In genomic region chr2:206028101-206028500, GRCh38 we compare ENCODE assay signal across 18 cellular contexts. TPM values are rescaled to one million over a fixed set of nuclear protein-coding genes. Genes with fewer than 3 reads are reported as not detected.
DNase-seq lines count a peak whose midpoint lies in the region; ATAC-seq and TF ChIP-seq lines count a peak whose summit lies in the region.
"Had no signal": no experiment of that assay in that cellular context is flagged by ENCODE, and none has a peak within 500 bp of the region (broad histone marks: within the 10 kb centered on the region; RNA-seq: fewer than 3 reads in every experiment).

No MANE protein-coding gene starts in this region.

- H3K18ac ChIP-seq in H9 (ENCODE audit: insufficient read length, low read depth, low read length) (no peak overlapping the region), trophoblast cell (ENCODE audit: low read length) (no peak overlapping the region)

- peaks cover 0 to 7% of the 10 kb centered on the region in 2 experiments; a peak in 1 of 5 replicates for H3K9me3 Mint-ChIP-seq in H9
- peaks cover 16% of the 10 kb centered on the region for H3K9me3 Mint-ChIP-seq in activated T-helper 2 cell treated with anti-CD3 and anti-CD28 coated beads, Interferon-gamma antibody, Interleukin-2, Interleukin-4, amounts not matched to agents 10 μg/mL and 5 μg/mL and 100 μg/mL, durations not matched to agents 14 hours and 24 hours and 36 hours
- H3K9me3 Mint-ChIP-seq: CD8-positive, alpha-beta T cell had no signal

- H3K27me3 ChIP-seq in H9 (ENCODE audit: insufficient read depth, low read length) (no peaks in the 10 kb centered on the region), trophoblast cell (ENCODE audit: insufficient read depth, low read length) (no peaks in the 10 kb centered on the region)
- H3K27me3 ChIP-seq: BLaER1 treated with 17β-estradiol and CSF1 and Interleukin-3, amounts not matched to agents 10 nM and 100 nM had no signal

- no peak overlapping the region for H2BK15ac ChIP-seq in H9 (ENCODE audit: low read depth, low read length)

- no peak overlapping the region for H3K4me3 ChIP-seq in trophoblast cell (ENCODE audit: low read depth, low read length)
- H3K4me3 ChIP-seq: BLaER1 treated with 17β-estradiol and CSF1 and Interleukin-3, amounts not matched to agents 10 nM and 100 nM; HAP-1; K562 had no signal

- H3K36me3 Mint-ChIP-seq in H9 (ENCODE audit: insufficient read depth in 1 of 3, low read depth in 3 of 3) = peaks cover 19 to 49% (median 21%) of the 10 kb centered on the region in 3 experiments; a peak in 6 of 7 replicates
- H3K36me3 Mint-ChIP-seq in activated T-helper 2 cell treated with anti-CD3 and anti-CD28 coated beads, Interferon-gamma antibody, Interleukin-2, Interleukin-4, amounts not matched to agents 10 μg/mL and 5 μg/mL and 100 μg/mL, durations not matched to agents 14 hours and 24 hours and 36 hours (ENCODE audit: low read depth) = peaks cover 49% of the 10 kb centered on the region

- ATAC-seq in HG03025 (IDR thresholded peaks at IDR 0.05; ENCODE audit: low FRiP score, unreplicated experiment) = no peak
- ATAC-seq: CD8-positive, alpha-beta T cell; K562 had no signal

- H3T11ph ChIP-seq in H9 (ENCODE audit: low read length) = no peak overlapping the region

- DNase-seq in H9 (no peak), glomerular visceral epithelial cell (ENCODE audit: extremely low spot score) (peak; percentile 9), trophoblast cell (peak; percentile 64 to 71), islet precursor cell (no peak), NOMO-1 treated with dmso at 0.1 percent for 144 hours (lab: John Stamatoyannopoulos, UW; ENCODE audit: unreplicated experiment) (no peak)
- DNase-seq in activated T-helper 2 cell treated with anti-CD3 and anti-CD28 coated beads, Interferon-gamma antibody, Interleukin-2, Interleukin-4, amounts not matched to agents 10 μg/mL and 5 μg/mL and 100 μg/mL, durations not matched to agents 14 hours and 24 hours and 36 hours (ENCODE audit: low spot score) = no peak
- DNase-seq in activated CD4-positive, alpha-beta T cell treated with anti-CD3 and anti-CD28 coated beads, Interleukin-2, amount 50 U/mL, for 48 hours = no peak
- DNase-seq: CD8-positive, alpha-beta T cell; NCI-H1105; NCI-H510A; NCI-H748 treated with DMSO at 0.1 percent for 48 hours; NK-92 treated with Interleukin-12 subunit alpha and Interleukin-12 subunit beta, amount 100 ng/mL, for 24 hours; OCI-M1; Right ventricle myocardium superior had no signal

- WGBS in H9 (ENCODE audit: extremely low coverage, insufficient read length, low lambda C conversion rate) = no CpG with 5 or more reads among the region's 10 CpGs
- no CpG with 5 or more reads among the region's 10 CpGs for WGBS in trophoblast cell (ENCODE audit: extremely low coverage, insufficient coverage, insufficient read length)

- no peak overlapping the region for H3K4me3 Mint-ChIP-seq in H9
- no peak overlapping the region for H3K4me3 Mint-ChIP-seq in activated T-helper 2 cell treated with anti-CD3 and anti-CD28 coated beads, Interferon-gamma antibody, Interleukin-2, Interleukin-4, amounts not matched to agents 10 μg/mL and 5 μg/mL and 100 μg/mL, durations not matched to agents 14 hours and 24 hours and 36 hours (ENCODE audit: low read depth)
- H3K4me3 Mint-ChIP-seq: CD8-positive, alpha-beta T cell had no signal

- H3K4me2 ChIP-seq in H9 (ENCODE audit: insufficient read depth, insufficient read length, low read length) (no peak overlapping the region), trophoblast cell (ENCODE audit: low read length) (no peak overlapping the region)
- H3K4me2 ChIP-seq: BLaER1 treated with 17β-estradiol and CSF1 and Interleukin-3, amounts not matched to agents 10 nM and 100 nM had no signal

- H3K4ac ChIP-seq in H9 (ENCODE audit: low read depth, low read length) = no peak overlapping the region
- H3K4ac ChIP-seq in trophoblast cell (ENCODE audit: low read depth, low read length) = no peak overlapping the region

- no peaks in the 10 kb centered on the region for H3K27me3 Mint-ChIP-seq in H9 (ENCODE audit: low read depth)
- H3K27me3 Mint-ChIP-seq in activated T-helper 2 cell treated with anti-CD3 and anti-CD28 coated beads, Interferon-gamma antibody, Interleukin-2, Interleukin-4, amounts not matched to agents 10 μg/mL and 5 μg/mL and 100 μg/mL, durations not matched to agents 14 hours and 24 hours and 36 hours (ENCODE audit: low read depth) = no peaks in the 10 kb centered on the region

- H3K4me1 Mint-ChIP-seq in H9 = peaks cover 28 to 33% of the 10 kb centered on the region in 2 experiments
- H3K4me1 Mint-ChIP-seq in activated T-helper 2 cell treated with anti-CD3 and anti-CD28 coated beads, Interferon-gamma antibody, Interleukin-2, Interleukin-4, amounts not matched to agents 10 μg/mL and 5 μg/mL and 100 μg/mL, durations not matched to agents 14 hours and 24 hours and 36 hours (ENCODE audit: low read depth) = peaks cover 36% of the 10 kb centered on the region

- H4K12ac ChIP-seq in trophoblast cell (ENCODE audit: low read depth, low read length) = no peak overlapping the region

- H3K36me3 ChIP-seq in trophoblast cell (ENCODE audit: control insufficient read depth in 1 of 2, insufficient read depth in 2 of 2, low read length in 2 of 2) = peaks cover 3 to 10% of the 10 kb centered on the region in 2 experiments
- H3K36me3 ChIP-seq: HAP-1 had no signal

- H3K56ac ChIP-seq in H9 (ENCODE audit: insufficient read length, low read depth, low read length) = no peak overlapping the region

- no peak overlapping the region for H2AFZ ChIP-seq in H9 (ENCODE audit: low read length)
- no peak overlapping the region for H2AFZ ChIP-seq in trophoblast cell (ENCODE audit: insufficient read depth, low read length, poor library complexity)

- H3K14ac ChIP-seq in H9 (ENCODE audit: insufficient read depth, low read length) (no peak overlapping the region), trophoblast cell (ENCODE audit: low read length) (no peak overlapping the region)

- no peaks in the 10 kb centered on the region; the same call in 1 of the 2 replicates for H3K79me2 ChIP-seq in H9 (ENCODE audit: insufficient read depth, low read length)
- H3K79me2 ChIP-seq in trophoblast cell (ENCODE audit: control insufficient read depth, insufficient read depth, low read length, poor library complexity) = no peaks in the 10 kb centered on the region

- H4K5ac ChIP-seq in H9 (ENCODE audit: insufficient read length, low read depth, low read length) = no peak overlapping the region

- H3K9ac ChIP-seq in H9 (ENCODE audit: extremely low read depth, insufficient read length, low read length) (no peak overlapping the region), trophoblast cell (ENCODE audit: low read length) (no peak overlapping the region)
- H3K9ac ChIP-seq: BLaER1 treated with 17β-estradiol and CSF1 and Interleukin-3, amounts not matched to agents 10 nM and 100 nM had no signal

- no peak overlapping the region for H2BK20ac ChIP-seq in H9 (ENCODE audit: low read depth, low read length, poor library complexity, severe bottlenecking)

- H3K23ac ChIP-seq in H9 (ENCODE audit: insufficient read length, low read depth, low read length) = no peak overlapping the region
- no peak overlapping the region for H3K23ac ChIP-seq in trophoblast cell (ENCODE audit: low read length)

- H3K79me1 ChIP-seq in H9 (ENCODE audit: insufficient read depth, low read depth, low read length, poor library complexity, severe bottlenecking) (peaks cover 2% of the 10 kb centered on the region), trophoblast cell (ENCODE audit: low read length) (no peaks in the 10 kb centered on the region)

- H3K27ac ChIP-seq in H9 (ENCODE audit: insufficient read length, low read depth, low read length) (no peak overlapping the region), trophoblast cell (ENCODE audit: low read depth, low read length) (no peak overlapping the region)
- H3K27ac ChIP-seq: BLaER1 treated with 17β-estradiol and CSF1 and Interleukin-3, amounts not matched to agents 10 nM and 100 nM had no signal

- intact Hi-C loops in activated T-helper 2 cell treated with anti-CD3 and anti-CD28 coated beads, Interferon-gamma antibody, Interleukin-2, Interleukin-4, amounts not matched to agents 10 μg/mL and 5 μg/mL and 100 μg/mL, durations not matched to agents 14 hours and 24 hours and 36 hours (cut with micrococcal nuclease) = no loop called here

- TF ChIP-seq CTCF in H9 (conservative IDR thresholded peaks at IDR 0.05) = no peak

- H2AK5ac ChIP-seq in H9 (ENCODE audit: insufficient read length, low read length) = no peak overlapping the region
- H2AK5ac ChIP-seq in trophoblast cell (ENCODE audit: low read length) = no peak overlapping the region

- H3K27ac Mint-ChIP-seq in H9 = peak overlapping the region in 2 of 3 experiments; percentile 34 to 49; a peak in 4 of 7 replicates
- H3K27ac Mint-ChIP-seq in activated T-helper 2 cell treated with anti-CD3 and anti-CD28 coated beads, Interferon-gamma antibody, Interleukin-2, Interleukin-4, amounts not matched to agents 10 μg/mL and 5 μg/mL and 100 μg/mL, durations not matched to agents 14 hours and 24 hours and 36 hours = peak overlapping the region; percentile 16
- H3K27ac Mint-ChIP-seq: CD8-positive, alpha-beta T cell had no signal

- H3K4me1 ChIP-seq in H9 (ENCODE audit: insufficient read depth, low read length) (no peaks in the 10 kb centered on the region), trophoblast cell (ENCODE audit: control insufficient read depth in 1 of 2, insufficient read depth in 2 of 2, low read length in 2 of 2) (no peaks in the 10 kb centered on the region)
- H3K4me1 ChIP-seq: HAP-1 had no signal

- H4K8ac ChIP-seq in H9 (replicated peaks; ENCODE audit: insufficient read length, low read depth, low read length) (no peak overlapping the region), trophoblast cell (ENCODE audit: low read depth, low read length) (no peak overlapping the region)

- H3K9me3 ChIP-seq in H9 (ENCODE audit: control insufficient read depth, low read depth, low read length) (no peaks in the 10 kb centered on the region), trophoblast cell (ENCODE audit: insufficient read depth, low read depth, low read length) (no peaks in the 10 kb centered on the region)
- H3K9me3 ChIP-seq: HAP-1 had no signal

- H2BK120ac ChIP-seq in H9 (ENCODE audit: low read depth, low read length, poor library complexity, severe bottlenecking) (no peak overlapping the region), trophoblast cell (ENCODE audit: insufficient read depth, low read length, poor library complexity) (no peak overlapping the region)

- no peak overlapping the region for H4K91ac ChIP-seq in H9 (ENCODE audit: insufficient read length, low read depth, low read length)
- H4K91ac ChIP-seq in trophoblast cell (ENCODE audit: low read depth, low read length) = no peak overlapping the region

- H2BK5ac ChIP-seq in H9 (ENCODE audit: insufficient read length, low read length) = no peak overlapping the region
- H2BK5ac ChIP-seq in trophoblast cell (ENCODE audit: low read depth, low read length, poor library complexity) = no peak overlapping the region

- no peaks in the 10 kb centered on the region for H4K20me1 ChIP-seq in H9 (ENCODE audit: control insufficient read depth, insufficient read depth, insufficient read length)

- no peaks in the 10 kb centered on the region for H3K23me2 ChIP-seq in H9 (ENCODE audit: insufficient read length, low read depth, low read length, poor library complexity, severe bottlenecking)

- no peak overlapping the region for H2BK12ac ChIP-seq in H9 (ENCODE audit: insufficient read length, low read depth, low read length)
- H2BK12ac ChIP-seq in trophoblast cell (ENCODE audit: low read length) = no peak overlapping the region

RNA-seq across cellular contexts. Expression of gene INO80D, which starts 57.9 kb away (rescaled TPM):
- 45.7 and 46.0 TPM in 2 replicates for total RNA-seq in H9 (2021)
- 21.9 and 26.0 TPM in 2 replicates for total RNA-seq in activated T-helper 2 cell treated with anti-CD3 and anti-CD28 coated beads, Interferon-gamma antibody, Interleukin-2, Interleukin-4, amounts not matched to agents 10 μg/mL and 5 μg/mL and 100 μg/mL, durations not matched to agents 14 hours and 24 hours and 36 hours
- polyA plus RNA-seq in trophoblast cell (2013) = 4.9 and 5.7 TPM in 2 replicates

Comparison
In these comparisons a context has a peak if more than half of its experiments do, and no peak if none do; other contexts are left out.
1. DNase-seq: peak in glomerular visceral epithelial cell (single experiment) and trophoblast cell (2 of 2); none in H9 (single experiment), activated T-helper 2 cell treated with anti-CD3 and anti-CD28 coated beads, Interferon-gamma antibody, Interleukin-2, Interleukin-4, amounts not matched to agents 10 μg/mL and 5 μg/mL and 100 μg/mL, durations not matched to agents 14 hours and 24 hours and 36 hours (single experiment), activated CD4-positive, alpha-beta T cell treated with anti-CD3 and anti-CD28 coated beads, Interleukin-2, amount 50 U/mL, for 48 hours (0 of 2), islet precursor cell (single experiment) and NOMO-1 treated with dmso at 0.1 percent for 144 hours (single experiment).